Comparison of ENCODE assay signal across 13 cellular contexts in genomic region chr10:623477-624311, GRCh38.
DNase-seq lines count a peak whose midpoint lies in the region; ATAC-seq and TF ChIP-seq lines count a peak whose summit lies in the region.
"Had no signal": no experiment of that assay in that cellular context is flagged by ENCODE, and none has a peak within 500 bp of the region (broad histone marks: within the 10 kb centered on the region; RNA-seq: fewer than 3 reads in every experiment).

No MANE protein-coding gene starts in this region.

- no peaks in the 10 kb centered on the region for H3K27me3 ChIP-seq in liver (ENCODE audit: control insufficient read depth in 4 of 4, insufficient read depth in 4 of 4, low read length in 3 of 4)

- POLR2A ChIA-PET in activated CD8-positive, alpha-beta T cell treated with anti-CD3 and anti-CD28 coated beads, Interleukin-2, amount 10 ng/mL, durations not matched to agents 7 days and 5 days (lab: Charles Lee), result no interaction called here

- DNase-seq in Ammon's horn (ENCODE audit: low spot score) (peak; percentile 49), astrocyte of the hippocampus (ENCODE audit: low read depth, low spot score) (peak; percentile 52), renal cortical epithelial cell (ENCODE audit: low read depth) (peak; percentile 41), NCI-H446 (lab: John Stamatoyannopoulos, UW) (no peak)
- DNase-seq in central memory CD4-positive, alpha-beta T cell, result no peak
- DNase-seq in activated CD8-positive, alpha-beta T cell treated with anti-CD3 and anti-CD28 coated beads, Interleukin-2, amount 10 ng/mL, durations not matched to agents 7 days and 5 days, result no peak
- DNase-seq: activated CD4-positive, CD25-positive, alpha-beta regulatory T cell; activated T-cell treated with anti-CD3 and anti-CD28 coated beads, Interleukin-2, amount 50 U/mL, for 4 hours; midbrain; NCI-H2107 had no signal

- no peak overlapping the region for H3K4me3 ChIP-seq in liver (ENCODE audit: low read depth in 1 of 3, low read length in 3 of 3)
- H3K4me3 ChIP-seq: GM12878 had no signal

- CTCF ChIA-PET in activated CD8-positive, alpha-beta T cell treated with anti-CD3 and anti-CD28 coated beads, Interleukin-2, amount 10 ng/mL, durations not matched to agents 7 days and 5 days (lab: Charles Lee), result no interaction called here

- 87% methylated on average over 24 of the region's 24 CpGs for WGBS in liver

- no peak for ATAC-seq in activated CD8-positive, alpha-beta T cell treated with anti-CD3 and anti-CD28 coated beads, Interleukin-2, amount 10 ng/mL, durations not matched to agents 7 days and 5 days
- ATAC-seq in HG02885 (IDR thresholded peaks at IDR 0.05; ENCODE audit: poor library complexity, unreplicated experiment), result no peak
- ATAC-seq: activated T-cell treated with anti-CD3 and anti-CD28 coated beads, Interleukin-2, amount 50 U/mL, for 4 hours; GM12878 had no signal

- no peak for TF ChIP-seq CTCF in liver (IDR thresholded peaks at IDR 0.05; ENCODE audit: low read depth, low read length, missing input control)

- TF ChIP-seq RAD21 in liver (IDR thresholded peaks at IDR 0.05), result no peak

- H3K36me3 Mint-ChIP-seq in activated CD8-positive, alpha-beta T cell treated with anti-CD3 and anti-CD28 coated beads, Interleukin-2, amount 10 ng/mL, durations not matched to agents 7 days and 5 days (ENCODE audit: low read depth), result no peaks in the 10 kb centered on the region

- H3K27ac Mint-ChIP-seq in activated CD8-positive, alpha-beta T cell treated with anti-CD3 and anti-CD28 coated beads, Interleukin-2, amount 10 ng/mL, durations not matched to agents 7 days and 5 days, result no peak overlapping the region

- H3K9me3 ChIP-seq in liver (ENCODE audit: control insufficient read depth in 4 of 4, low read length in 3 of 4), result no peaks in the 10 kb centered on the region

- H3K4me3 Mint-ChIP-seq in activated CD8-positive, alpha-beta T cell treated with anti-CD3 and anti-CD28 coated beads, Interleukin-2, amount 10 ng/mL, durations not matched to agents 7 days and 5 days, result no peak overlapping the region
- H3K4me3 Mint-ChIP-seq: activated T-cell treated with anti-CD3 and anti-CD28 coated beads, Interleukin-2, amount 50 U/mL, for 4 hours had no signal

- H3K4me1 Mint-ChIP-seq in activated CD8-positive, alpha-beta T cell treated with anti-CD3 and anti-CD28 coated beads, Interleukin-2, amount 10 ng/mL, durations not matched to agents 7 days and 5 days (ENCODE audit: low read depth), result no peaks in the 10 kb centered on the region

- peak overlapping the region; percentile 67 to 76 for H3K27ac ChIP-seq in liver (ENCODE audit: low read depth in 1 of 2, low read length in 2 of 2)

- peaks cover 0 to 6% (median 4%) of the 10 kb centered on the region in 4 donors for H3K4me1 ChIP-seq in liver (ENCODE audit: control insufficient read depth in 4 of 4, insufficient read depth in 4 of 4, low read length in 3 of 4)

- H3K9ac ChIP-seq in liver (ENCODE audit: low read depth in 1 of 2, low read length in 2 of 2), result no peak overlapping the region

- no peaks in the 10 kb centered on the region for H3K36me3 ChIP-seq in liver (ENCODE audit: control insufficient read depth in 4 of 4, insufficient read depth in 3 of 4, low read depth in 1 of 4, low read length in 3 of 4)

- peaks cover 21% of the 10 kb centered on the region for H3K27me3 Mint-ChIP-seq in activated CD8-positive, alpha-beta T cell treated with anti-CD3 and anti-CD28 coated beads, Interleukin-2, amount 10 ng/mL, durations not matched to agents 7 days and 5 days (ENCODE audit: low read depth)

- no peaks in the 10 kb centered on the region for H3K9me3 Mint-ChIP-seq in activated CD8-positive, alpha-beta T cell treated with anti-CD3 and anti-CD28 coated beads, Interleukin-2, amount 10 ng/mL, durations not matched to agents 7 days and 5 days (ENCODE audit: insufficient read depth)
- H3K9me3 Mint-ChIP-seq: activated T-cell treated with anti-CD3 and anti-CD28 coated beads, Interleukin-2, amount 50 U/mL, for 4 hours had no signal

TF ChIP-seq in liver, 16 proteins besides CTCF, POLR2A, EP300 and RAD21:
- TF ChIP-seq FOXA2 (IDR thresholded peaks at IDR 0.05) (no peak), ZBTB33 (IDR thresholded peaks at IDR 0.05) (no peak), JUND (IDR thresholded peaks at IDR 0.05) (no peak), ATF3 (IDR thresholded peaks at IDR 0.05) (no peak), RXRA (IDR thresholded peaks at IDR 0.05) (no peak), TAF1 (conservative IDR thresholded peaks at IDR 0.05) (no peak), HNF4G (IDR thresholded peaks at IDR 0.05) (no peak), GABPA (IDR thresholded peaks at IDR 0.05 in 1 of 2, conservative IDR thresholded peaks at IDR 0.05 in 1 of 2) (no peak), EGR1 (IDR thresholded peaks at IDR 0.05; ENCODE audit: low read depth in 2 of 2) (no peak), NR2F2 (IDR thresholded peaks at IDR 0.05) (no peak), FOXA1 (IDR thresholded peaks at IDR 0.05) (no peak), REST (IDR thresholded peaks at IDR 0.05) (no peak), HNF4A (conservative IDR thresholded peaks at IDR 0.05) (no peak), SP1 (IDR thresholded peaks at IDR 0.05) (no peak)
- TF ChIP-seq, protein P1, sequence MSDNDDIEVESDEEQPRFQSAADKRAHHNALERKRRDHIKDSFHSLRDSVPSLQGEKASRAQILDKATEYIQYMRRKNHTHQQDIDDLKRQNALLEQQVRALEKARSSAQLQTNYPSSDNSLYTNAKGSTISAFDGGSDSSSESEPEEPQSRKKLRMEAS (IDR thresholded peaks at IDR 0.05), result no peak

Comparison
In these comparisons a context has a peak if more than half of its experiments do, and no peak if none do; other contexts are left out.
1. DNase-seq: peak in Ammon's horn (single experiment), astrocyte of the hippocampus (single experiment) and renal cortical epithelial cell (single experiment); none in central memory CD4-positive, alpha-beta T cell (single experiment), activated CD8-positive, alpha-beta T cell treated with anti-CD3 and anti-CD28 coated beads, Interleukin-2, amount 10 ng/mL, durations not matched to agents 7 days and 5 days (single experiment) and NCI-H446 (0 of 2).